In genomic region chr1:78607334-78607927, GRCh38 we compare ENCODE assay signal across 8 cellular contexts. TPM values are rescaled to one million over a fixed set of nuclear protein-coding genes. Genes with fewer than 3 reads are reported as not detected.
DNase-seq lines count a peak whose midpoint lies in the region; ATAC-seq and TF ChIP-seq lines count a peak whose summit lies in the region.

No MANE protein-coding gene starts in this region.

- H3K4me1 ChIP-seq in cardiac muscle cell (ENCODE audit: low read depth) (peaks cover 17% of the 10 kb centered on the region), PC-9 (replicated peaks; ENCODE audit: insufficient read depth) (no peaks in the 10 kb centered on the region), transverse colon (no peaks in the 10 kb centered on the region)

- TF ChIP-seq EP300 in transverse colon (IDR thresholded peaks at IDR 0.05; ENCODE audit: low read depth) = no peak

- WGBS in transverse colon (ENCODE audit: low coverage in 1 of 2), 2 donors = 63 to 88% methylated on average over 1 to 5 of the region's 5 CpGs

- POLR2A ChIA-PET in PC-9 (lab: Charles Lee; ENCODE audit: unreplicated experiment) = no interaction called here

- TF ChIP-seq CTCF in cardiac muscle cell (IDR thresholded peaks at IDR 0.05; ENCODE audit: low read depth, low read length) (peak; percentile 46), PC-9 (conservative IDR thresholded peaks at IDR 0.05) (peak; percentile 83), fibroblast of the aortic adventitia (IDR thresholded peaks at IDR 0.05; ENCODE audit: insufficient read depth, low read length) (peak; percentile 54), transverse colon (IDR thresholded peaks at IDR 0.05) (peak; percentile 52 to 66 (median 58))

- H3K36me3 ChIP-seq in cardiac muscle cell (no peaks in the 10 kb centered on the region), PC-9 (ENCODE audit: low read depth) (no peaks in the 10 kb centered on the region), transverse colon (no peaks in the 10 kb centered on the region)

- no peaks in the 10 kb centered on the region for H3K9me2 ChIP-seq in PC-9 (ENCODE audit: insufficient read depth)

- no peak overlapping the region for H3K4me3 ChIP-seq in cardiac muscle cell
- no peak overlapping the region for H3K4me3 ChIP-seq in PC-9
- H3K4me3 ChIP-seq in fibroblast of the aortic adventitia (ENCODE audit: low read depth, low read length) = no peak overlapping the region
- no peak overlapping the region for H3K4me3 ChIP-seq in transverse colon

- intact Hi-C loops in Right ventricle myocardium inferior (cut with DNase I) = no loop called here
- intact Hi-C loops in PC-9 (cut with micrococcal nuclease; ENCODE audit: unreplicated experiment) = loop anchor here (1.0 kb wide), 2 partner anchors 462 to 476 kb away; no protein-coding TSS in a partner anchor
- intact Hi-C loops in transverse colon (cut with DNase I; ENCODE audit: low total_unique reads) = no loop called here

- no peaks in the 10 kb centered on the region for H3K79me2 ChIP-seq in PC-9 (ENCODE audit: low read depth)

- H3K4me2 ChIP-seq in PC-9 = no peak overlapping the region

- DNase-seq in cardiac muscle cell (ENCODE audit: low read depth in 1 of 2, low spot score in 1 of 2) = peak; percentile 46 to 66
- DNase-seq in Right ventricle myocardium inferior (ENCODE audit: missing footprints) = no peak
- DNase-seq in PC-9 = no peak
- DNase-seq in fibroblast of the aortic adventitia (ENCODE audit: low read depth) = peak; percentile 75
- DNase-seq in transverse colon = no peak
- DNase-seq in NCI-H1930 (lab: John Stamatoyannopoulos, UW) = no peak
- no peak for DNase-seq in KG1 (lab: John Stamatoyannopoulos, UW)
- no peak for DNase-seq in effector CD8-positive, alpha-beta T cell (lab: John Stamatoyannopoulos, UW)

- in situ Hi-C loops in transverse colon (cut with MboI; ENCODE audit: low pct_ligation_motif_present in 1 of 4, low pct_unique_long_range_greater_than_20kb in 1 of 4, low sequenced_read_pairs in 3 of 4) = loop anchor here (5.0 to 10.0 kb wide), 4 partner anchors 77 to 475 kb away; no protein-coding TSS in a partner anchor

- BruUV-seq in PC-9 (replicated peaks; lab: Mats Ljungman, UMichigan) = no TSS peak

- ATAC-seq in Right ventricle myocardium inferior = no peak

- H2AFZ ChIP-seq in PC-9 = no peak overlapping the region

- no peaks in the 10 kb centered on the region for H4K20me1 ChIP-seq in PC-9 (ENCODE audit: insufficient read depth)

- H3K9me3 ChIP-seq in cardiac muscle cell (ENCODE audit: low read depth) (no peaks in the 10 kb centered on the region), PC-9 (ENCODE audit: insufficient read depth, low read depth) (no peaks in the 10 kb centered on the region), transverse colon (no peaks in the 10 kb centered on the region)

- H3F3A ChIP-seq in PC-9 (ENCODE audit: insufficient read depth, low read depth) = no peaks in the 10 kb centered on the region

- H3K27ac ChIP-seq in cardiac muscle cell (peak overlapping the region; percentile 85), PC-9 (no peak overlapping the region), transverse colon (no peak overlapping the region)

- TF ChIP-seq POLR2A in transverse colon (IDR thresholded peaks at IDR 0.05) = no peak

- no peaks in the 10 kb centered on the region for H3K27me3 ChIP-seq in cardiac muscle cell
- no peaks in the 10 kb centered on the region for H3K27me3 ChIP-seq in PC-9 (ENCODE audit: insufficient read depth, low read depth)
- H3K27me3 ChIP-seq in transverse colon = no peaks in the 10 kb centered on the region

- CTCF ChIA-PET in PC-9 (lab: Charles Lee) = interaction anchor here (0.6 kb wide), 1 partner anchor 493 kb away, joined by 4 read pairs; no protein-coding TSS in a partner anchor

RNA-seq across cellular contexts. Expression of gene IFI44L, which starts 12.8 kb away (rescaled TPM):
- total RNA-seq in cardiac muscle cell (0.04 and 1.2 TPM in 2 replicates), Right ventricle myocardium inferior (3.6 TPM), PC-9 (2021) (0.40 and 0.70 TPM in 2 replicates), fibroblast of the aortic adventitia (ENCODE audit: low replicate concordance) (17.7 and 48.7 TPM in 2 replicates), transverse colon (1 to 10 TPM in 3 of 4 donors, not detected in 1; 1.8 to 5.5 (median 3.3) TPM)
- polyA plus RNA-seq in cardiac muscle cell = not detected in 2 replicates

RNA-seq across cellular contexts. Expression of gene IFI44, which starts 42.2 kb away (rescaled TPM):
- total RNA-seq in cardiac muscle cell (0.18 TPM in 1 of 2 replicates, not detected in the other), Right ventricle myocardium inferior (10.4 TPM), PC-9 (2021) (4.3 and 4.8 TPM in 2 replicates), fibroblast of the aortic adventitia (ENCODE audit: low replicate concordance) (14.2 and 66.6 TPM in 2 replicates), transverse colon (1 to 10 TPM in 2 of 4 donors, not detected in 2; 5.9 to 9.7 TPM)
- not detected in 2 replicates for polyA plus RNA-seq in cardiac muscle cell

Comparison
In these comparisons a context has a peak if more than half of its experiments do, and no peak if none do; other contexts are left out.
1. DNase-seq: peak in cardiac muscle cell (2 of 2) and fibroblast of the aortic adventitia (single experiment); none in Right ventricle myocardium inferior (single experiment), PC-9 (0 of 2), transverse colon (single experiment), NCI-H1930 (0 of 2), KG1 (single experiment) and effector CD8-positive, alpha-beta T cell (single experiment).
2. Peak in every context shown above with its lines, with median percentiles within 50 percentile points of each other: CTCF ChIP-seq.